Comparison of ENCODE assay signal across 1 cellular context in genomic region chr17:40443196-40443987, GRCh38.
TF ChIP-seq lines count a peak whose summit lies in the region.

TSS of gene IGFBP4 (plus strand) at chr17:40443450. CDS start at chr17:40443736, 286 bp downstream.

TF ChIP-seq in HepG2, 621 proteins besides CTCF, POLR2A, EP300 and RAD21 (continued from another document and continues in another):
- TF ChIP-seq RBFOX2 (IDR thresholded peaks at IDR 0.05; ENCODE audit: low read depth, low read length) (peak; percentile 42; the same call in 1 of the 2 replicates), TARDBP (CRISPR knock-in tag; IDR thresholded peaks at IDR 0.05) (peak; percentile 51; the same call in 1 of the 2 replicates), ZNF75D (CRISPR knock-in tag; IDR thresholded peaks at IDR 0.05; ENCODE audit: borderline replicate concordance) (no peak), ARID3A (IDR thresholded peaks at IDR 0.05; ENCODE audit: low read depth, low read length) (no peak), ZBTB43 (CRISPR knock-in tag; conservative IDR thresholded peaks at IDR 0.05) (peak; percentile 89), ZNF367 (CRISPR knock-in tag; IDR thresholded peaks at IDR 0.05; ENCODE audit: borderline replicate concordance) (peak; percentile 63; the same call in 1 of the 2 replicates), ZNF639 (CRISPR knock-in tag; conservative IDR thresholded peaks at IDR 0.05) (0 out of 2 replicates have a peak, but pooled peaks have one; percentile 20), ZNF33A (CRISPR knock-in tag; IDR thresholded peaks at IDR 0.05; ENCODE audit: borderline replicate concordance) (no peak), POLR2G (IDR thresholded peaks at IDR 0.05; ENCODE audit: low read depth, low read length) (0 out of 2 replicates have a peak, but pooled peaks have one; percentile 38), TBX2 (CRISPR knock-in tag; IDR thresholded peaks at IDR 0.05; ENCODE audit: borderline replicate concordance) (no peak), MTERF4 (CRISPR knock-in tag; IDR thresholded peaks at IDR 0.05) (no peak), ZBTB4 (CRISPR knock-in tag; IDR thresholded peaks at IDR 0.05; ENCODE audit: borderline replicate concordance) (no peak), SSRP1 (CRISPR knock-in tag; IDR thresholded peaks at IDR 0.05) (no peak), GMEB2 (CRISPR knock-in tag; IDR thresholded peaks at IDR 0.05; ENCODE audit: low read depth) (no peak), PITX1 (CRISPR knock-in tag; IDR thresholded peaks at IDR 0.05) (no peak), ZNF256 (CRISPR knock-in tag; conservative IDR thresholded peaks at IDR 0.05) (peak; percentile 61; the same call in 1 of the 2 replicates), FOXM1 (CRISPR knock-in tag; IDR thresholded peaks at IDR 0.05) (no peak), ATF7 (IDR thresholded peaks at IDR 0.05) (no peak), ATF7 (CRISPR knock-in tag; IDR thresholded peaks at IDR 0.05) (no peak), ZSCAN9 (CRISPR knock-in tag; IDR thresholded peaks at IDR 0.05; ENCODE audit: borderline replicate concordance) (no peak), ZFX (CRISPR knock-in tag; IDR thresholded peaks at IDR 0.05; ENCODE audit: low read depth) (peak; percentile 74), ZNF510 (CRISPR knock-in tag; IDR thresholded peaks at IDR 0.05; ENCODE audit: low read depth) (0 out of 2 replicates have a peak, but pooled peaks have one; percentile 30), MEIS1 (CRISPR knock-in tag; IDR thresholded peaks at IDR 0.05; ENCODE audit: borderline replicate concordance) (peak; percentile 67; the same call in 1 of the 2 replicates), PRDM10 (CRISPR knock-in tag; IDR thresholded peaks at IDR 0.05; ENCODE audit: low read depth) (no peak), ARHGAP35 (CRISPR knock-in tag; IDR thresholded peaks at IDR 0.05; ENCODE audit: borderline replicate concordance) (peak; percentile 79; the same call in 1 of the 2 replicates), SUZ12 (IDR thresholded peaks at IDR 0.05; ENCODE audit: low read depth, low read length) (no peak), HMGXB4 (CRISPR knock-in tag; IDR thresholded peaks at IDR 0.05; ENCODE audit: borderline replicate concordance in 1 of 2, low read depth in 1 of 2) (peak; percentile 91 to 95), ZNF746 (CRISPR knock-in tag; IDR thresholded peaks at IDR 0.05) (peak; percentile 85; the same call in 1 of the 2 replicates), ZNF282 (IDR thresholded peaks at IDR 0.05; ENCODE audit: partially characterized antibody) (no peak), ZBTB20 (CRISPR knock-in tag; IDR thresholded peaks at IDR 0.05; ENCODE audit: borderline replicate concordance, low read depth) (no peak), PRDM15 (CRISPR knock-in tag; IDR thresholded peaks at IDR 0.05) (peak; percentile 63; the same call in 1 of the 2 replicates), RBM22 (optimal IDR thresholded peaks at IDR 0.05; ENCODE audit: low read length) (no peak), ZNF672 (CRISPR knock-in tag; IDR thresholded peaks at IDR 0.05) (peak; percentile 90; the same call in 1 of the 2 replicates), ZNF550 (CRISPR knock-in tag; IDR thresholded peaks at IDR 0.05; ENCODE audit: borderline replicate concordance) (peak; percentile 52; the same call in 1 of the 2 replicates), YEATS2 (CRISPR knock-in tag; IDR thresholded peaks at IDR 0.05; ENCODE audit: borderline replicate concordance) (0 out of 2 replicates have a peak, but pooled peaks have one; percentile 36), ZNF260 (CRISPR knock-in tag; IDR thresholded peaks at IDR 0.05; ENCODE audit: borderline replicate concordance, low read depth) (0 out of 2 replicates have a peak, but pooled peaks have one; percentile 55), ATRX (CRISPR knock-in tag; IDR thresholded peaks at IDR 0.05; ENCODE audit: borderline replicate concordance) (no peak)
